Comparison of ENCODE assay signal across 1 cellular context in genomic region chr9:81626511-81626910, GRCh38.
TF ChIP-seq lines count a peak whose summit lies in the region.

No MANE protein-coding gene starts in this region.

TF ChIP-seq in GM23338, 12 proteins besides CTCF, POLR2A, EP300 and RAD21:
- TF ChIP-seq, protein P1, sequence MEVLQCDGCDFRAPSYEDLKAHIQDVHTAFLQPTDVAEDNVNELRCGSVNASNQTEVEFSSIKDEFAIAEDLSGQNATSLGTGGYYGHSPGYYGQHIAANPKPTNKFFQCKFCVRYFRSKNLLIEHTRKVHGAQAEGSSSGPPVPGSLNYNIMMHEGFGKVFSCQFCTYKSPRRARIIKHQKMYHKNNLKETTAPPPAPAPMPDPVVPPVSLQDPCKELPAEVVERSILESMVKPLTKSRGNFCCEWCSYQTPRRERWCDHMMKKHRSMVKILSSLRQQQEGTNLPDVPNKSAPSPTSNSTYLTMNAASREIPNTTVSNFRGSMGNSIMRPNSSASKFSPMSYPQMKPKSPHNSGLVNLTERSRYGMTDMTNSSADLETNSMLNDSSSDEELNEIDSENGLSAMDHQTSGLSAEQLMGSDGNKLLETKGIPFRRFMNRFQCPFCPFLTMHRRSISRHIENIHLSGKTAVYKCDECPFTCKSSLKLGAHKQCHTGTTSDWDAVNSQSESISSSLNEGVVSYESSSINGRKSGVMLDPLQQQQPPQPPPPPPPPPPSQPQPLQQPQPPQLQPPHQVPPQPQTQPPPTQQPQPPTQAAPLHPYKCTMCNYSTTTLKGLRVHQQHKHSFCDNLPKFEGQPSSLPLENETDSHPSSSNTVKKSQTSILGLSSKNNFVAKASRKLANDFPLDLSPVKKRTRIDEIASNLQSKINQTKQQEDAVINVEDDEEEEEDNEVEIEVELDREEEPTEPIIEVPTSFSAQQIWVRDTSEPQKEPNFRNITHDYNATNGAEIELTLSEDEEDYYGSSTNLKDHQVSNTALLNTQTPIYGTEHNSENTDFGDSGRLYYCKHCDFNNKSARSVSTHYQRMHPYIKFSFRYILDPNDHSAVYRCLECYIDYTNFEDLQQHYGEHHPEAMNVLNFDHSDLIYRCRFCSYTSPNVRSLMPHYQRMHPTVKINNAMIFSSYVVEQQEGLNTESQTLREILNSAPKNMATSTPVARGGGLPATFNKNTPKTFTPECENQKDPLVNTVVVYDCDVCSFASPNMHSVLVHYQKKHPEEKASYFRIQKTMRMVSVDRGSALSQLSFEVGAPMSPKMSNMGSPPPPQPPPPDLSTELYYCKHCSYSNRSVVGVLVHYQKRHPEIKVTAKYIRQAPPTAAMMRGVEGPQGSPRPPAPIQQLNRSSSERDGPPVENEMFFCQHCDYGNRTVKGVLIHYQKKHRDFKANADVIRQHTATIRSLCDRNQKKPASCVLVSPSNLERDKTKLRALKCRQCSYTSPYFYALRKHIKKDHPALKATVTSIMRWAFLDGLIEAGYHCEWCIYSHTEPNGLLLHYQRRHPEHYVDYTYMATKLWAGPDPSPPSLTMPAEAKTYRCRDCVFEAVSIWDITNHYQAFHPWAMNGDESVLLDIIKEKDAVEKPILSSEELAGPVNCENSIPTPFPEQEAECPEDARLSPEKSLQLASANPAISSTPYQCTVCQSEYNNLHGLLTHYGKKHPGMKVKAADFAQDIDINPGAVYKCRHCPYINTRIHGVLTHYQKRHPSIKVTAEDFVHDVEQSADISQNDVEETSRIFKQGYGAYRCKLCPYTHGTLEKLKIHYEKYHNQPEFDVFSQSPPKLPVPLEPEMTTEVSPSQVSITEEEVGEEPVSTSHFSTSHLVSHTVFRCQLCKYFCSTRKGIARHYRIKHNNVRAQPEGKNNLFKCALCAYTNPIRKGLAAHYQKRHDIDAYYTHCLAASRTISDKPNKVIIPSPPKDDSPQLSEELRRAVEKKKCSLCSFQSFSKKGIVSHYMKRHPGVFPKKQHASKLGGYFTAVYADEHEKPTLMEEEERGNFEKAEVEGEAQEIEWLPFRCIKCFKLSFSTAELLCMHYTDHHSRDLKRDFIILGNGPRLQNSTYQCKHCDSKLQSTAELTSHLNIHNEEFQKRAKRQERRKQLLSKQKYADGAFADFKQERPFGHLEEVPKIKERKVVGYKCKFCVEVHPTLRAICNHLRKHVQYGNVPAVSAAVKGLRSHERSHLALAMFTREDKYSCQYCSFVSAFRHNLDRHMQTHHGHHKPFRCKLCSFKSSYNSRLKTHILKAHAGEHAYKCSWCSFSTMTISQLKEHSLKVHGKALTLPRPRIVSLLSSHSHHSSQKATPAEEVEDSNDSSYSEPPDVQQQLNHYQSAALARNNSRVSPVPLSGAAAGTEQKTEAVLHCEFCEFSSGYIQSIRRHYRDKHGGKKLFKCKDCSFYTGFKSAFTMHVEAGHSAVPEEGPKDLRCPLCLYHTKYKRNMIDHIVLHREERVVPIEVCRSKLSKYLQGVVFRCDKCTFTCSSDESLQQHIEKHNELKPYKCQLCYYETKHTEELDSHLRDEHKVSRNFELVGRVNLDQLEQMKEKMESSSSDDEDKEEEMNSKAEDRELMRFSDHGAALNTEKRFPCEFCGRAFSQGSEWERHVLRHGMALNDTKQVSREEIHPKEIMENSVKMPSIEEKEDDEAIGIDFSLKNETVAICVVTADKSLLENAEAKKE (CRISPR knock-in tag; IDR thresholded peaks at IDR 0.05), result no peak
- TF ChIP-seq ZNF331 (CRISPR knock-in tag; IDR thresholded peaks at IDR 0.05; ENCODE audit: low read depth) (no peak), STAT1 (IDR thresholded peaks at IDR 0.05; ENCODE audit: unreplicated experiment) (no peak), JUNB (IDR thresholded peaks at IDR 0.05; ENCODE audit: unreplicated experiment) (no peak), REST (IDR thresholded peaks at IDR 0.05; ENCODE audit: unreplicated experiment) (no peak), EZH2 (IDR thresholded peaks at IDR 0.05; ENCODE audit: low read depth, unreplicated experiment) (no peak), NANOG (IDR thresholded peaks at IDR 0.05; ENCODE audit: borderline replicate concordance) (no peak)
- TF ChIP-seq, protein P2, sequence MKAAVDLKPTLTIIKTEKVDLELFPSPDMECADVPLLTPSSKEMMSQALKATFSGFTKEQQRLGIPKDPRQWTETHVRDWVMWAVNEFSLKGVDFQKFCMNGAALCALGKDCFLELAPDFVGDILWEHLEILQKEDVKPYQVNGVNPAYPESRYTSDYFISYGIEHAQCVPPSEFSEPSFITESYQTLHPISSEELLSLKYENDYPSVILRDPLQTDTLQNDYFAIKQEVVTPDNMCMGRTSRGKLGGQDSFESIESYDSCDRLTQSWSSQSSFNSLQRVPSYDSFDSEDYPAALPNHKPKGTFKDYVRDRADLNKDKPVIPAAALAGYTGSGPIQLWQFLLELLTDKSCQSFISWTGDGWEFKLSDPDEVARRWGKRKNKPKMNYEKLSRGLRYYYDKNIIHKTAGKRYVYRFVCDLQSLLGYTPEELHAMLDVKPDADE (IDR thresholded peaks at IDR 0.05), result no peak
TF ChIP-seq in GM23338: peak in this region for 0.
